8 cellular contexts compared by ENCODE assay signal in genomic region chr18:48545690-48546365, GRCh38. TPM values are rescaled to one million over a fixed set of nuclear protein-coding genes. Genes with fewer than 3 reads are reported as not detected.
DNase-seq lines count a peak whose midpoint lies in the region; TF ChIP-seq lines count a peak whose summit lies in the region.

No MANE protein-coding gene starts in this region.

- DNase-seq in DMS153 treated with DMSO at 0.1 percent for 48 hours (lab: John Stamatoyannopoulos, UW; ENCODE audit: unreplicated experiment) (peak; percentile 46), NCI-H748 treated with DMSO at 0.1 percent for 48 hours (lab: John Stamatoyannopoulos, UW) (peak; percentile 7), epithelial cell of prostate (ENCODE audit: low read depth, low spot score) (no peak), NCI-H1048 (lab: John Stamatoyannopoulos, UW) (no peak), SKM-1 treated with dmso at 0.1 percent for 144 hours (lab: John Stamatoyannopoulos, UW; ENCODE audit: unreplicated experiment) (no peak), OCI-LY7 (ENCODE audit: low spot score) (no peak)
- no peak for DNase-seq in activated CD4-positive, alpha-beta memory T cell treated with anti-CD3 and anti-CD28 coated beads for 36 hours

- no TSS peak for BruUV-seq in OCI-LY7 (replicated peaks; lab: Mats Ljungman, UMichigan)

- POLR2A ChIA-PET in activated CD4-positive, alpha-beta memory T cell treated with anti-CD3 and anti-CD28 coated beads for 36 hours (lab: Charles Lee): no interaction called here
- POLR2A ChIA-PET in OCI-LY7 (lab: Charles Lee): no interaction called here

- H3K4me3 ChIP-seq in mesodermal cell (ENCODE audit: extremely low read depth, insufficient read depth, low read length, poor library complexity, severe bottlenecking) (no peak overlapping the region), OCI-LY7 (ENCODE audit: low read depth, low read length, poor library complexity, severe bottlenecking) (no peak overlapping the region)

- CTCF ChIA-PET in activated CD4-positive, alpha-beta memory T cell treated with anti-CD3 and anti-CD28 coated beads for 36 hours (lab: Charles Lee): no interaction called here
- CTCF ChIA-PET in OCI-LY7 (lab: Charles Lee; ENCODE audit: unreplicated experiment): no interaction called here

- H3K27ac Mint-ChIP-seq in activated CD4-positive, alpha-beta memory T cell treated with anti-CD3 and anti-CD28 coated beads for 36 hours: no peak overlapping the region

- no peaks in the 10 kb centered on the region for H3K79me2 ChIP-seq in OCI-LY7 (ENCODE audit: insufficient read depth, low read depth, low read length)

- H3K4me2 ChIP-seq in OCI-LY7 (ENCODE audit: low read length): no peak overlapping the region

- H3K36me3 Mint-ChIP-seq in activated CD4-positive, alpha-beta memory T cell treated with anti-CD3 and anti-CD28 coated beads for 36 hours: no peaks in the 10 kb centered on the region

- 35 to 50% methylated on average over 6 to 13 of the region's 13 CpGs for WGBS in mesodermal cell (ENCODE audit: insufficient coverage in 2 of 2), 2 experiments

- no peaks in the 10 kb centered on the region for H3K9me2 ChIP-seq in OCI-LY7 (ENCODE audit: insufficient read depth, low read length)

- H3K9me3 ChIP-seq in mesodermal cell (ENCODE audit: control insufficient read depth, low read length) (no peaks in the 10 kb centered on the region), OCI-LY7 (ENCODE audit: low read length) (no peaks in the 10 kb centered on the region)

- H3K27me3 Mint-ChIP-seq in activated CD4-positive, alpha-beta memory T cell treated with anti-CD3 and anti-CD28 coated beads for 36 hours: peaks cover 7% of the 10 kb centered on the region

- no peaks in the 10 kb centered on the region for H4K20me1 ChIP-seq in OCI-LY7 (ENCODE audit: insufficient read depth, low read length)

- H3K4me3 Mint-ChIP-seq in activated CD4-positive, alpha-beta memory T cell treated with anti-CD3 and anti-CD28 coated beads for 36 hours: no peak overlapping the region

- peak overlapping the region; percentile 94 for H3K27ac ChIP-seq in epithelial cell of prostate
- H3K27ac ChIP-seq in mesodermal cell (ENCODE audit: low read depth, low read length, severe bottlenecking): peak overlapping the region; percentile 82
- no peak overlapping the region for H3K27ac ChIP-seq in OCI-LY7 (ENCODE audit: low read depth, low read length, poor library complexity, severe bottlenecking)

- H3K4me1 Mint-ChIP-seq in activated CD4-positive, alpha-beta memory T cell treated with anti-CD3 and anti-CD28 coated beads for 36 hours (ENCODE audit: low read depth): peaks cover 7% of the 10 kb centered on the region

- no peak overlapping the region for H2AFZ ChIP-seq in OCI-LY7 (ENCODE audit: low read length)

- intact Hi-C loops in activated CD4-positive, alpha-beta memory T cell treated with anti-CD3 and anti-CD28 coated beads for 36 hours (cut with micrococcal nuclease): no loop called here
- intact Hi-C loops in OCI-LY7 (cut with micrococcal nuclease; ENCODE audit: unreplicated experiment): no loop called here

- H3K4me1 ChIP-seq in mesodermal cell (ENCODE audit: control insufficient read depth, insufficient read depth, low read length, poor library complexity, severe bottlenecking) (peaks cover 68% of the 10 kb centered on the region), OCI-LY7 (ENCODE audit: insufficient read depth, low read length, poor library complexity, severe bottlenecking) (no peaks in the 10 kb centered on the region)

- H3K36me3 ChIP-seq in mesodermal cell (ENCODE audit: control insufficient read depth, insufficient read depth, low read length) (peaks cover 21% of the 10 kb centered on the region), OCI-LY7 (ENCODE audit: insufficient read depth, low read length) (no peaks in the 10 kb centered on the region)

- no peak for TF ChIP-seq CTCF in OCI-LY7 (conservative IDR thresholded peaks at IDR 0.05; ENCODE audit: low read length)

- H3K9me3 Mint-ChIP-seq in activated CD4-positive, alpha-beta memory T cell treated with anti-CD3 and anti-CD28 coated beads for 36 hours: no peaks in the 10 kb centered on the region

RNA-seq across cellular contexts. Expression of gene CTIF, which starts 7.0 kb away (rescaled TPM):
- 29.8 TPM for polyA plus RNA-seq in mesodermal cell (2013, experiment 1 of 2)
- 26.5 TPM for polyA plus RNA-seq in mesodermal cell (2013, experiment 2 of 2)
- 1 to 10 TPM; 4.6 to 5.8 TPM for total RNA-seq in activated CD4-positive, alpha-beta memory T cell treated with anti-CD3 and anti-CD28 coated beads for 36 hours
- 0.06 TPM in 1 of 2 replicates, not detected in the other for total RNA-seq in OCI-LY7 (2014; rRNA removed; shearing (Covaris generic))
- total RNA-seq in OCI-LY7 (2022): 0.38 TPM in 1 of 2 replicates, not detected in the other

Comparison
In these comparisons a context has a peak if more than half of its experiments do, and no peak if none do; other contexts are left out.
1. DNase-seq: peak in DMS153 treated with DMSO at 0.1 percent for 48 hours (single experiment) and NCI-H748 treated with DMSO at 0.1 percent for 48 hours (single experiment); none in epithelial cell of prostate (single experiment), NCI-H1048 (single experiment), SKM-1 treated with dmso at 0.1 percent for 144 hours (single experiment), activated CD4-positive, alpha-beta memory T cell treated with anti-CD3 and anti-CD28 coated beads for 36 hours (single experiment) and OCI-LY7 (single experiment).
2. RNA of gene CTIF, which starts 7.0 kb away (total RNA-seq): 4.6 to 5.8 TPM in activated CD4-positive, alpha-beta memory T cell treated with anti-CD3 and anti-CD28 coated beads for 36 hours; 0.06 to 0.38 TPM in OCI-LY7; every median in the first group is over 4 times any median in the second.